In genomic region chr6:41547799-41548097, GRCh38 we compare ENCODE assay signal across 8 cellular contexts. TPM values are rescaled to one million over a fixed set of nuclear protein-coding genes. Genes with fewer than 3 reads are reported as not detected.
DNase-seq lines count a peak whose midpoint lies in the region; ATAC-seq and TF ChIP-seq lines count a peak whose summit lies in the region.

No MANE protein-coding gene starts in this region.

- no peaks in the 10 kb centered on the region for H3K9me2 ChIP-seq in PC-3 (replicated peaks; ENCODE audit: low read length)

- H4K20me1 ChIP-seq in PC-3 (ENCODE audit: low read length): peaks cover 13% of the 10 kb centered on the region; the same call in 1 of the 2 replicates

- H3K27me3 ChIP-seq in PC-3 (ENCODE audit: low read length) (no peaks in the 10 kb centered on the region), esophagus (ENCODE audit: control insufficient read depth in 1 of 2, insufficient read depth in 2 of 2, low read length in 2 of 2) (no peaks in the 10 kb centered on the region), neuron (ENCODE audit: insufficient read depth, low read length) (no peaks in the 10 kb centered on the region)

- no peak overlapping the region for H3K27ac ChIP-seq in PC-3 (ENCODE audit: low read length)
- no peak overlapping the region for H3K27ac ChIP-seq in esophagus (ENCODE audit: low read depth in 2 of 2, low read length in 1 of 2)

- no peaks in the 10 kb centered on the region for H3K36me3 ChIP-seq in PC-3 (ENCODE audit: low read depth, low read length)
- peaks cover 0 to 6% of the 10 kb centered on the region in 2 donors for H3K36me3 ChIP-seq in esophagus (ENCODE audit: control insufficient read depth in 2 of 2, insufficient read depth in 2 of 2, low read length in 1 of 2)
- H3K36me3 ChIP-seq in neuron (ENCODE audit: insufficient read depth, low read length): peaks cover 38% of the 10 kb centered on the region

- peaks cover 15% of the 10 kb centered on the region; the same call in 1 of the 2 replicates for H3K4me1 ChIP-seq in PC-3 (ENCODE audit: insufficient read depth, low read length)
- H3K4me1 ChIP-seq in esophagus (ENCODE audit: control insufficient read depth in 2 of 2, insufficient read depth in 2 of 2, low read length in 1 of 2): peaks cover 3 to 25% of the 10 kb centered on the region in 2 donors
- peaks cover 48% of the 10 kb centered on the region for H3K4me1 ChIP-seq in neuron (ENCODE audit: insufficient read depth, low read length)

- H3K4me3 ChIP-seq in PC-3 (ENCODE audit: low read length) (peak overlapping the region; percentile 100), esophagus (ENCODE audit: low read depth in 1 of 2, low read length in 2 of 2) (peak overlapping the region; percentile 72 to 77), neuron (ENCODE audit: low read length) (peak overlapping the region; percentile 99)

- intact Hi-C loops in CD14-positive monocyte (cut with micrococcal nuclease): no loop called here
- intact Hi-C loops in PC-3 (cut with micrococcal nuclease): no loop called here

- H3K9me3 ChIP-seq in PC-3 (ENCODE audit: low read length) (no peaks in the 10 kb centered on the region), esophagus (ENCODE audit: control insufficient read depth in 2 of 2, insufficient read depth in 1 of 2, low read depth in 1 of 2, low read length in 1 of 2) (no peaks in the 10 kb centered on the region), neuron (ENCODE audit: low read length) (no peaks in the 10 kb centered on the region)

- H3K79me2 ChIP-seq in PC-3 (ENCODE audit: low read length): peaks cover 53% of the 10 kb centered on the region

- POLR2A ChIA-PET in PC-3 (lab: Charles Lee; ENCODE audit: unreplicated experiment): no interaction called here

- peaks cover 21 to 26% of the 10 kb centered on the region in 2 donors for H3K36me3 Mint-ChIP-seq in CD14-positive monocyte

- no peaks in the 10 kb centered on the region for H3F3A ChIP-seq in PC-3 (ENCODE audit: low read length, unreplicated experiment)

- H3K4me3 Mint-ChIP-seq in CD14-positive monocyte: peak overlapping the region; percentile 97 to 98

- H3K27me3 Mint-ChIP-seq in CD14-positive monocyte (ENCODE audit: low read depth in 3 of 3): peaks cover 57 to 67% (median 60%) of the 10 kb centered on the region in 3 donors

- 0 out of 2 replicates have a peak, but pooled peaks have one; percentile 3 for ATAC-seq in PC-3
- no peak for ATAC-seq in HG03571 (IDR thresholded peaks at IDR 0.05; ENCODE audit: unreplicated experiment)
- ATAC-seq in GM21576 (IDR thresholded peaks at IDR 0.05; ENCODE audit: unreplicated experiment): no peak
- no peak for ATAC-seq in omental fat pad (ENCODE audit: low FRiP score)

- H3K4me1 Mint-ChIP-seq in CD14-positive monocyte: peaks cover 38% of the 10 kb centered on the region

- TF ChIP-seq CTCF in CD14-positive monocyte (IDR thresholded peaks at IDR 0.05) (no peak), PC-3 (conservative IDR thresholded peaks at IDR 0.05; ENCODE audit: low read depth, low read length) (no peak), omental fat pad (IDR thresholded peaks at IDR 0.05) (no peak)

- no TSS peak for BruUV-seq in PC-3 (replicated peaks; lab: Mats Ljungman, UMichigan)

- H3K4me2 ChIP-seq in PC-3 (ENCODE audit: low read length): peak overlapping the region; percentile 99

- H3K9ac ChIP-seq in PC-3 (ENCODE audit: low read length): peak overlapping the region; percentile 62

- DNase-seq in CD14-positive monocyte (ENCODE audit: low spot score) (no peak), PC-3 (peak; percentile 12), DMS153 (lab: John Stamatoyannopoulos, UW) (no peak), omental fat pad (ENCODE audit: low spot score) (no peak)

- H3K27ac Mint-ChIP-seq in CD14-positive monocyte: no peak overlapping the region

- H2AFZ ChIP-seq in PC-3 (ENCODE audit: low read length) (peak overlapping the region; percentile 83), neuron (ENCODE audit: low read depth, low read length) (no peak overlapping the region)

- CTCF ChIA-PET in PC-3 (lab: Charles Lee): no interaction called here

- peaks cover 0 to 17% (median 4%) of the 10 kb centered on the region in 7 donors for H3K9me3 Mint-ChIP-seq in CD14-positive monocyte

- 3 to 5% methylated on average over 21 of the region's 21 CpGs for WGBS in esophagus, 2 donors

RNA-seq across cellular contexts. Expression of gene FOXP4, which starts 1.6 kb away (rescaled TPM):
- polyA plus RNA-seq in CD14-positive monocyte (under 1 TPM; 0.62 to 0.65 TPM), esophagus (1 to 10 TPM; 6.6 to 8.4 TPM)
- total RNA-seq in PC-3 (2014; rRNA removed) (6.7 and 15.5 TPM in 2 replicates), omental fat pad (1 to 10 TPM; 3.6 to 9.0 (median 5.5) TPM)
